In genomic region chr13:46181799-46182490, GRCh38 we compare ENCODE assay signal across 1 cellular context.
TF ChIP-seq lines count a peak whose summit lies in the region.

TSS of gene LCP1 (minus strand) at chr13:46182177. CDS start at chr13:46159662, 22,515 bp downstream.

TF ChIP-seq in HEK293, 187 proteins besides CTCF, POLR2A, EP300 and RAD21 (continued from another document):
- TF ChIP-seq ZBTB8A (tag by site-specific recombination; IDR thresholded peaks at IDR 0.05) = no peak
- TF ChIP-seq ZNF501 (tag by site-specific recombination; IDR thresholded peaks at IDR 0.05) = no peak
- no peak for TF ChIP-seq ZNF223 (tag by site-specific recombination; IDR thresholded peaks at IDR 0.05)
- TF ChIP-seq ZNF626 (tag by site-specific recombination; IDR thresholded peaks at IDR 0.05) = no peak
- peak; percentile 46 for TF ChIP-seq SP2 (tag by site-specific recombination; IDR thresholded peaks at IDR 0.05)
- 0 out of 2 replicates have a peak, but pooled peaks have one; percentile 1 for TF ChIP-seq ZSCAN30 (tag by site-specific recombination; IDR thresholded peaks at IDR 0.05)
- TF ChIP-seq ZNF629 (tag by site-specific recombination; IDR thresholded peaks at IDR 0.05) = peak; percentile 16; the same call in 1 of the 2 replicates
- TF ChIP-seq ZNF600 (tag by site-specific recombination; IDR thresholded peaks at IDR 0.05) = peak; percentile 95
- TF ChIP-seq SALL2 (tag by site-specific recombination; IDR thresholded peaks at IDR 0.05; ENCODE audit: borderline replicate concordance) = no peak
- no peak for TF ChIP-seq ZNF138 (tag by site-specific recombination; IDR thresholded peaks at IDR 0.05; ENCODE audit: borderline replicate concordance)
- TF ChIP-seq ZNF341 (tag by site-specific recombination; IDR thresholded peaks at IDR 0.05; ENCODE audit: low read depth) = peak; percentile 54; the same call in 1 of the 2 replicates
